ENCODE assay signal across 40 cellular contexts in the genomic region with DNA sequence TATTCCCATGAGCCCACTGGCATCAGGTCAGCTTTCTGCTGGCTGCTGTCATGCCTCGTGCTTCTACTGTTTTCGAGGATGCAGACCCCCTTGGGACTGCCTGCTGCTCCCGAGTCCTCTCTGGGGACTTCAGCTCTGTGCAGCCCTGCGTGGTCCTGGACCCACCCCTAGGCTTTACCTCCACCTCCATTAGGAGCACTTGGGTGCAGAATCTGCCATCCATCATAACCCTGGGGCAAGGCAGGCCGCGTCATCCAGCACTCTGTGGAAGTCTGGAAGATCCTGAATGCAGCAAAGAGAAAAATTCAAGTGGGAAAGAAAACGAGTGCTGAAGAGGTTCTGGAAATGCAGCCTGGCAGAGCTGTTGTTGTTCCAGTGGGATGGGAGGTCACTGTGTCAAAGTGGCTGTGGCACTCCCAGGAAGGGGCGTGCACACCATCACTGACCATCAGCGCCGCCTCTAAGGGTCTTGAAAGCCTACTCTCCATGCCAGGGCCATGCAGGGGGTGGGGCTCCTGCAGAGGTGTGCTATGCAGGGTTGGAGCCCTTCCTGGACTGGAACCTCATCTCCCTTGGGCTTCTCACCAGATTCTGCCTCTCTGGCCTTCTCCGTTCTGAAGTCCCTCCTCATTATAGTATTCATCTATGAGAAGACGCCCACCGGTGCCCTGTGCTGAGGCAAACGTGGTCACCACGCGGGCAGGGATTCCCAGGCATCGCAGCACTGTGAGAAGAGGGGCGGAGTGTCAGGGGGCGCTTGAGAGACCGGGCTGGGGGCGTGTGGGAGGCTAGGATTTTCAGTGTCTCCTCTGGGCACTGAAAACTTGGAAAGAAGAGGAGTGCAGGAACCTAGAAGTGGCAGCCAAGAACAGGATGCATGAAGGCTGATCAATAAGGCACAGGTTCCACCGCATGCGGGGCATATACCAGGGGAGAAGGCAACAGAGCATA. TPM values are rescaled to one million over a fixed set of nuclear protein-coding genes. Genes with fewer than 3 reads are reported as not detected.
"Had no signal": no experiment of that assay in that cellular context is flagged by ENCODE, and none has a peak within 500 bp of the region (broad histone marks: within the 10 kb centered on the region; RNA-seq: fewer than 3 reads in every experiment).

No MANE protein-coding gene starts in this region.

- H3K36me3 Mint-ChIP-seq: activated naive CD8-positive, alpha-beta T cell treated with anti-CD3 and anti-CD28 coated beads for 36 hours; natural killer cell treated with Interleukin-12 subunit alpha and Interleukin-12 subunit beta and Interleukin-15 and Interleukin-18, amount 100 ng/mL, for 72 hours; stimulated activated memory B cell treated with anti-CD40 and anti-IgM and Interleukin-4, amounts not matched to agents 10 μg/mL and 1 μg/mL and 100 μg/mL, for 72 hours had no signal

- H3K27ac Mint-ChIP-seq: activated naive CD4-positive, alpha-beta T cell treated with anti-CD3 and anti-CD28 coated beads for 36 hours; activated naive CD8-positive, alpha-beta T cell treated with anti-CD3 and anti-CD28 coated beads for 36 hours; activated T-helper 1 cell treated with anti-CD3 and anti-CD28 coated beads, Interleukin-12 subunit alpha, Interleukin-12 subunit beta, Interleukin-2, Interleukin-4 antibody, amounts not matched to agents 30 ng/mL and 10 ng/mL and 1 ng/mL, durations not matched to agents 14 hours and 24 hours and 36 hours; natural killer cell treated with Interleukin-12 subunit alpha and Interleukin-12 subunit beta and Interleukin-15 and Interleukin-18, amount 100 ng/mL, for 72 hours; stimulated activated memory B cell treated with anti-CD40 and anti-IgM and Interleukin-4, amounts not matched to agents 10 μg/mL and 1 μg/mL and 100 μg/mL, for 72 hours; stimulated activated naive CD8-positive, alpha-beta T cell treated with anti-CD3 and anti-CD28 coated beads, Interleukin-15, amount 100 ng/mL, for 72 hours had no signal

- FAIRE-seq: keratinocyte, small intestine, TTC549 had no signal

- H3K27me3 ChIP-seq: adrenal gland, colonic mucosa, gastrocnemius medialis, ovary had no signal

- H3K4me1 ChIP-seq: body of pancreas, colonic mucosa, psoas muscle, sigmoid colon, tibial artery had no signal

- DNase-seq: activated CD4-positive, alpha-beta T cell treated with anti-CD3 and anti-CD28 coated beads for 48 hours; activated CD4-positive, alpha-beta T cell treated with anti-CD3 and anti-CD28 coated beads, Interleukin-2, amount 50 U/mL, for 48 hours; activated CD8-positive, alpha-beta memory T cell treated with anti-CD3 and anti-CD28 coated beads for 24 hours; activated effector memory CD4-positive, alpha-beta T cell treated with anti-CD3 and anti-CD28 coated beads, Interleukin-2, amount 50 U/mL, for 16 hours; activated naive CD8-positive, alpha-beta T cell treated with anti-CD3 and anti-CD28 coated beads for 36 hours; activated T-cell treated with anti-CD3 and anti-CD28 coated beads, Interleukin-2, amount 50 U/mL, for 1 hour; aorta; cerebellar nuclear complex; colonic mucosa; effector CD8-positive, alpha-beta T cell; gastrocnemius medialis; glutamatergic neuron; left cardiac atrium; left ventricle myocardium superior; ovary; psoas muscle; sigmoid colon; small intestine; stimulated activated CD4-positive, alpha-beta T cell treated with anti-CD3 and anti-CD28 coated beads, Interleukin-4, amount 100 ng/mL, for 24 hours; stimulated activated naive CD8-positive, alpha-beta T cell treated with anti-CD3 and anti-CD28 coated beads, Interleukin-15, amount 100 ng/mL, for 72 hours; substantia nigra; T-helper 9 cell; tibial artery; WERI-Rb-1 had no signal

- H3K9me3 Mint-ChIP-seq: activated naive CD4-positive, alpha-beta T cell treated with anti-CD3 and anti-CD28 coated beads for 36 hours; activated naive CD8-positive, alpha-beta T cell treated with anti-CD3 and anti-CD28 coated beads for 36 hours; activated T-helper 1 cell treated with anti-CD3 and anti-CD28 coated beads, Interleukin-12 subunit alpha, Interleukin-12 subunit beta, Interleukin-2, Interleukin-4 antibody, amounts not matched to agents 30 ng/mL and 10 ng/mL and 1 ng/mL, durations not matched to agents 14 hours and 24 hours and 36 hours; natural killer cell treated with Interleukin-12 subunit alpha and Interleukin-12 subunit beta and Interleukin-15 and Interleukin-18, amount 100 ng/mL, for 72 hours; stimulated activated memory B cell treated with anti-CD40 and anti-IgM and Interleukin-4, amounts not matched to agents 10 μg/mL and 1 μg/mL and 100 μg/mL, for 72 hours; stimulated activated naive CD8-positive, alpha-beta T cell treated with anti-CD3 and anti-CD28 coated beads, Interleukin-15, amount 100 ng/mL, for 72 hours had no signal

- H3K9me3 ChIP-seq: adrenal gland, body of pancreas, colonic mucosa, gastrocnemius medialis, mucosa of descending colon, neutrophil, ovary, psoas muscle, sigmoid colon, tibial artery had no signal

- H3K36me3 ChIP-seq: adrenal gland, colonic mucosa, gastrocnemius medialis, neutrophil, ovary, sigmoid colon, tibial artery, WERI-Rb-1 had no signal

- H3K27ac ChIP-seq: adrenal gland, body of pancreas, colonic mucosa, gastrocnemius medialis, neutrophil, ovary, psoas muscle, sigmoid colon, tibial artery, WERI-Rb-1 had no signal

- ATAC-seq: activated CD4-positive, CD25-positive, alpha-beta regulatory T cell treated with anti-CD3 and anti-CD28 coated beads, Interleukin-2, amount 50 U/mL, for 24 hours; body of pancreas; gastrocnemius medialis; left cardiac atrium; natural killer cell treated with Interleukin-12 subunit alpha and Interleukin-12 subunit beta and Interleukin-15 and Interleukin-18, amount 100 ng/mL, for 72 hours; stimulated activated memory B cell treated with anti-CD40 and anti-IgM and Interleukin-4, amounts not matched to agents 10 μg/mL and 1 μg/mL and 100 μg/mL, for 72 hours; stimulated activated naive CD8-positive, alpha-beta T cell treated with anti-CD3 and anti-CD28 coated beads, Interleukin-15, amount 100 ng/mL, for 72 hours had no signal

- H3K4me3 Mint-ChIP-seq: activated naive CD4-positive, alpha-beta T cell treated with anti-CD3 and anti-CD28 coated beads for 36 hours; activated naive CD8-positive, alpha-beta T cell treated with anti-CD3 and anti-CD28 coated beads for 36 hours; activated T-helper 1 cell treated with anti-CD3 and anti-CD28 coated beads, Interleukin-12 subunit alpha, Interleukin-12 subunit beta, Interleukin-2, Interleukin-4 antibody, amounts not matched to agents 30 ng/mL and 10 ng/mL and 1 ng/mL, durations not matched to agents 14 hours and 24 hours and 36 hours; natural killer cell treated with Interleukin-12 subunit alpha and Interleukin-12 subunit beta and Interleukin-15 and Interleukin-18, amount 100 ng/mL, for 72 hours; stimulated activated memory B cell treated with anti-CD40 and anti-IgM and Interleukin-4, amounts not matched to agents 10 μg/mL and 1 μg/mL and 100 μg/mL, for 72 hours; stimulated activated naive CD8-positive, alpha-beta T cell treated with anti-CD3 and anti-CD28 coated beads, Interleukin-15, amount 100 ng/mL, for 72 hours had no signal

- H3K4me3 ChIP-seq: adrenal gland, body of pancreas, colonic mucosa, gastrocnemius medialis, mucosa of descending colon, ovary, psoas muscle, sigmoid colon, tibial artery had no signal

RNA-seq across cellular contexts. Expression of a gene that starts 12.5 kb away (rescaled TPM):
- total RNA-seq: activated naive CD4-positive, alpha-beta T cell treated with anti-CD3 and anti-CD28 coated beads for 36 hours; activated naive CD8-positive, alpha-beta T cell treated with anti-CD3 and anti-CD28 coated beads for 36 hours; activated T-helper 1 cell treated with anti-CD3 and anti-CD28 coated beads, Interleukin-12 subunit alpha, Interleukin-12 subunit beta, Interleukin-2, Interleukin-4 antibody, amounts not matched to agents 30 ng/mL and 10 ng/mL and 1 ng/mL, durations not matched to agents 14 hours and 24 hours and 36 hours; body of pancreas; colonic mucosa; dermis microvascular lymphatic vessel endothelial cell; epithelial cell of proximal tubule; gastrocnemius medialis; lung microvascular endothelial cell; mucosa of descending colon; myocyte; natural killer cell treated with Interleukin-12 subunit alpha and Interleukin-12 subunit beta and Interleukin-15 and Interleukin-18, amount 100 ng/mL, for 72 hours; sigmoid colon; ureter had no signal
- polyA plus RNA-seq: aorta, keratinocyte, ovary, psoas muscle, small intestine had no signal

RNA-seq across cellular contexts. Expression of a gene that starts 58.4 kb away (rescaled TPM):
- total RNA-seq: activated naive CD4-positive, alpha-beta T cell treated with anti-CD3 and anti-CD28 coated beads for 36 hours; activated T-helper 1 cell treated with anti-CD3 and anti-CD28 coated beads, Interleukin-12 subunit alpha, Interleukin-12 subunit beta, Interleukin-2, Interleukin-4 antibody, amounts not matched to agents 30 ng/mL and 10 ng/mL and 1 ng/mL, durations not matched to agents 14 hours and 24 hours and 36 hours; body of pancreas; colonic mucosa; dermis microvascular lymphatic vessel endothelial cell; left cardiac atrium; left ventricle myocardium superior; lung microvascular endothelial cell; mucosa of descending colon; myocyte; ovary had no signal
- polyA plus RNA-seq: aorta, keratinocyte, ovary, sigmoid colon had no signal
